27 cellular contexts compared by ENCODE assay signal in genomic region chr11:73531386-73531785, GRCh38.
"Had no signal": no experiment of that assay in that cellular context is flagged by ENCODE, and none has a peak within 500 bp of the region (broad histone marks: within the 10 kb centered on the region; RNA-seq: fewer than 3 reads in every experiment).

No MANE protein-coding gene starts in this region.

- H3K27ac Mint-ChIP-seq: activated B cell treated with CpG ODN at 0.5 μM for 24 hours; activated CD4-positive, alpha-beta T cell treated with anti-CD3 and anti-CD28 coated beads, Interleukin-2, amount 10 ng/mL, durations not matched to agents 7 days and 5 days; activated CD8-positive, alpha-beta memory T cell treated with anti-CD3 and anti-CD28 coated beads, Interleukin-2, amount 10 ng/mL, durations not matched to agents 7 days and 5 days; activated CD8-positive, alpha-beta T cell treated with anti-CD3 and anti-CD28 coated beads for 36 hours; activated naive CD8-positive, alpha-beta T cell treated with anti-CD3 and anti-CD28 coated beads, Interleukin-2, amount 50 U/mL, for 24 hours; stimulated activated effector memory CD8-positive, alpha-beta T cell treated with anti-CD3 and anti-CD28 coated beads, Interleukin-12 subunit alpha, Interleukin-12 subunit beta, amount 100 ng/mL, for 72 hours had no signal

- H3K27ac ChIP-seq: cardiac muscle cell, epithelial cell of prostate, gastroesophageal sphincter, left ventricle myocardium inferior, parathyroid adenoma, right lobe of liver, skin epidermis, stomach, suprapubic skin, tibial nerve, uterus had no signal

- H3K9ac ChIP-seq: parathyroid adenoma had no signal

- H3K27me3 Mint-ChIP-seq: activated B cell treated with CpG ODN at 0.5 μM for 24 hours; activated CD4-positive, alpha-beta T cell treated with anti-CD3 and anti-CD28 coated beads, Interleukin-2, amount 10 ng/mL, durations not matched to agents 7 days and 5 days; activated CD8-positive, alpha-beta memory T cell treated with anti-CD3 and anti-CD28 coated beads, Interleukin-2, amount 10 ng/mL, durations not matched to agents 7 days and 5 days; activated CD8-positive, alpha-beta T cell treated with anti-CD3 and anti-CD28 coated beads for 36 hours; activated naive CD8-positive, alpha-beta T cell treated with anti-CD3 and anti-CD28 coated beads, Interleukin-2, amount 50 U/mL, for 24 hours had no signal

- H3K36me3 ChIP-seq: cardiac muscle cell, gastroesophageal sphincter, left ventricle myocardium inferior, right lobe of liver, stomach, suprapubic skin, tibial nerve, uterus had no signal

- H3K9me3 ChIP-seq: gastroesophageal sphincter, left ventricle myocardium inferior, right lobe of liver, stomach, suprapubic skin, tibial nerve, uterus had no signal

- H3K36me3 Mint-ChIP-seq: stimulated activated effector memory CD8-positive, alpha-beta T cell treated with anti-CD3 and anti-CD28 coated beads, Interleukin-12 subunit alpha, Interleukin-12 subunit beta, amount 100 ng/mL, for 72 hours had no signal

- H3K9me3 Mint-ChIP-seq: activated B cell treated with CpG ODN at 0.5 μM for 24 hours; activated CD4-positive, alpha-beta T cell treated with anti-CD3 and anti-CD28 coated beads, Interleukin-2, amount 10 ng/mL, durations not matched to agents 7 days and 5 days; activated CD8-positive, alpha-beta T cell treated with anti-CD3 and anti-CD28 coated beads for 36 hours; activated naive CD8-positive, alpha-beta T cell treated with anti-CD3 and anti-CD28 coated beads, Interleukin-2, amount 50 U/mL, for 24 hours; nephron; stimulated activated effector memory CD8-positive, alpha-beta T cell treated with anti-CD3 and anti-CD28 coated beads, Interleukin-12 subunit alpha, Interleukin-12 subunit beta, amount 100 ng/mL, for 72 hours had no signal

- H3K27me3 ChIP-seq: cardiac muscle cell, gastroesophageal sphincter, right lobe of liver, stomach, suprapubic skin, tibial nerve, uterus had no signal

- H3K4me1 ChIP-seq: parathyroid adenoma, uterus had no signal

- H3K4me3 Mint-ChIP-seq: activated B cell treated with CpG ODN at 0.5 μM for 24 hours; activated CD4-positive, alpha-beta T cell treated with anti-CD3 and anti-CD28 coated beads, Interleukin-2, amount 10 ng/mL, durations not matched to agents 7 days and 5 days; activated CD8-positive, alpha-beta memory T cell treated with anti-CD3 and anti-CD28 coated beads, Interleukin-2, amount 10 ng/mL, durations not matched to agents 7 days and 5 days; activated CD8-positive, alpha-beta T cell treated with anti-CD3 and anti-CD28 coated beads for 36 hours; activated naive CD8-positive, alpha-beta T cell treated with anti-CD3 and anti-CD28 coated beads, Interleukin-2, amount 50 U/mL, for 24 hours; nephron; stimulated activated effector memory CD8-positive, alpha-beta T cell treated with anti-CD3 and anti-CD28 coated beads, Interleukin-12 subunit alpha, Interleukin-12 subunit beta, amount 100 ng/mL, for 72 hours had no signal

- H3K79me2 ChIP-seq: parathyroid adenoma had no signal

- H3K4me3 ChIP-seq: cardiac muscle cell, gastroesophageal sphincter, left ventricle myocardium inferior, right lobe of liver, skin epidermis, stomach, suprapubic skin, tibial nerve, uterus had no signal

- H2AFZ ChIP-seq: parathyroid adenoma had no signal

- DNase-seq: activated B cell treated with CpG ODN at 0.5 μM for 24 hours; activated CD4-positive, alpha-beta T cell treated with anti-CD3 and anti-CD28 coated beads, Interleukin-2, amount 10 ng/mL, durations not matched to agents 7 days and 5 days; activated CD8-positive, alpha-beta memory T cell treated with anti-CD3 and anti-CD28 coated beads, Interleukin-2, amount 10 ng/mL, durations not matched to agents 7 days and 5 days; activated CD8-positive, alpha-beta T cell treated with anti-CD3 and anti-CD28 coated beads for 36 hours; activated gamma-delta T cell treated with Interleukin-2 at 50 U/mL for 16 hours; activated naive CD8-positive, alpha-beta T cell treated with anti-CD3 and anti-CD28 coated beads, Interleukin-2, amount 50 U/mL, for 24 hours; activated T-cell treated with anti-CD3 and anti-CD28 coated beads for 4 hours; cortex of kidney; hypothalamus; left ventricle myocardium inferior; mammary epithelial cell; midbrain; nucleus accumbens; right lobe of liver; stimulated activated CD4-positive, alpha-beta T cell treated with anti-CD3 and anti-CD28 coated beads, Interleukin-2, amount 100 ng/mL, for 24 hours; stomach; T-helper 9 cell; uterus had no signal

- ATAC-seq: activated CD8-positive, alpha-beta memory T cell treated with anti-CD3 and anti-CD28 coated beads, Interleukin-2, amount 10 ng/mL, durations not matched to agents 7 days and 5 days; activated CD8-positive, alpha-beta T cell treated with anti-CD3 and anti-CD28 coated beads for 36 hours; activated naive CD8-positive, alpha-beta T cell treated with anti-CD3 and anti-CD28 coated beads, Interleukin-2, amount 50 U/mL, for 24 hours; gastroesophageal sphincter; right lobe of liver; stimulated activated effector memory CD8-positive, alpha-beta T cell treated with anti-CD3 and anti-CD28 coated beads, Interleukin-12 subunit alpha, Interleukin-12 subunit beta, amount 100 ng/mL, for 72 hours had no signal
